ENCODE assay signal across 9 cellular contexts in genomic region chr1:52697795-52698674, GRCh38. TPM values are rescaled to one million over a fixed set of nuclear protein-coding genes. Genes with fewer than 3 reads are reported as not detected.
A peak's percentile ranks its signal among the peaks of the same experiment; 100 is the strongest.
DNase-seq lines count a peak whose midpoint lies in the region; ATAC-seq, FAIRE-seq and TF ChIP-seq lines count a peak whose summit lies in the region.
"Had no signal": no experiment of that assay in that cellular context is flagged by ENCODE, and none has a peak within 500 bp of the region (broad histone marks: within the 10 kb centered on the region; RNA-seq: fewer than 3 reads in every experiment).

Gene COA7, minus strand, starts transcription at chr1:52698347. Its CDS starts 21 bp downstream, at chr1:52698326.

- peak; percentile 46 for ATAC-seq in HG03108 (IDR thresholded peaks at IDR 0.05; ENCODE audit: unreplicated experiment)

- no peaks in the 10 kb centered on the region for H3K9me1 ChIP-seq in keratinocyte (ENCODE audit: control insufficient read depth, extremely low read depth, insufficient read depth, low read length)

- H3K9ac ChIP-seq in keratinocyte (ENCODE audit: control insufficient read depth, extremely low read depth, insufficient read depth, low read length): peak within 1 kb of the TSS; percentile 93

- H3K79me2 ChIP-seq in keratinocyte (ENCODE audit: control insufficient read depth, insufficient read depth, low read length): peaks cover 44% of the 10 kb centered on the region

- H3K27me3 ChIP-seq in keratinocyte (ENCODE audit: control insufficient read depth, extremely low read depth, insufficient read depth, low read length): no peaks in the 10 kb centered on the region

- peaks cover 1 to 4% of the 10 kb centered on the region in 2 experiments for H3K36me3 ChIP-seq in keratinocyte (ENCODE audit: control insufficient read depth in 2 of 2, extremely low read depth in 1 of 2, insufficient read depth in 2 of 2, low read length in 2 of 2)

- peaks cover 13% of the 10 kb centered on the region for H3K4me1 ChIP-seq in keratinocyte (ENCODE audit: control insufficient read depth, extremely low read depth, insufficient read depth, low read length)

- TF ChIP-seq CTCF in keratinocyte (optimal IDR thresholded peaks at IDR 0.05 in 1 of 3, IDR thresholded peaks at IDR 0.05 in 1 of 3, conservative IDR thresholded peaks at IDR 0.05 in 1 of 3; ENCODE audit: extremely low read depth in 1 of 3, insufficient read depth in 2 of 3, low read length in 3 of 3): no peak

- H3K4me2 ChIP-seq in keratinocyte (ENCODE audit: control insufficient read depth, extremely low read depth, insufficient read depth, low read depth, low read length): peak within 1 kb of the TSS; percentile 90

- no peaks in the 10 kb centered on the region for H4K20me1 ChIP-seq in keratinocyte (ENCODE audit: control insufficient read depth, extremely low read depth, insufficient read depth, low read length)

- H3K9me3 ChIP-seq in keratinocyte (ENCODE audit: control insufficient read depth, low read depth, low read length): no peaks in the 10 kb centered on the region

- DNase-seq in NCI-H1417 (lab: John Stamatoyannopoulos, UW): peak; percentile 87 to 94 (median 91)
- DNase-seq in NCI-H1417 treated with DMSO at 0.1 percent for 48 hours (lab: John Stamatoyannopoulos, UW): no peak
- DNase-seq in NCI-H345 treated with DMSO at 0.1 percent for 48 hours (lab: John Stamatoyannopoulos, UW; ENCODE audit: unreplicated experiment): peak; percentile 68
- DNase-seq in activated CD4-positive, CD25-positive, alpha-beta regulatory T cell treated with anti-CD3 and anti-CD28 coated beads, Interleukin-2, amount 50 U/mL, for 72 hours: peak; percentile 74
- peak; percentile 86 for DNase-seq in cerebellum (ENCODE audit: low spot score)
- no peak for DNase-seq in keratinocyte (ENCODE audit: low read depth, low spot score)
- DNase-seq in stimulated activated CD4-positive, alpha-beta T cell treated with anti-CD3 and anti-CD28 coated beads, Interleukin-12 subunit alpha, Interleukin-12 subunit beta, amount 100 ng/mL, for 4 hours: peak; percentile 76

- peak within 1 kb of the TSS; percentile 87 for H3K27ac ChIP-seq in keratinocyte (ENCODE audit: control insufficient read depth, insufficient read depth, low read length)

- no peak for FAIRE-seq in keratinocyte (lab: Jason Lieb, UNC)
- FAIRE-seq: A204.1 had no signal

- peak within 1 kb of the TSS; percentile 82 to 94 (median 93) for H3K4me3 ChIP-seq in keratinocyte (ENCODE audit: control insufficient read depth in 2 of 3, extremely low read depth in 1 of 3, insufficient read depth in 2 of 3, low read depth in 1 of 3, low read length in 3 of 3)

- H2AFZ ChIP-seq in keratinocyte (ENCODE audit: control insufficient read depth, low read length): peak within 1 kb of the TSS; percentile 99

- dilution Hi-C loops in keratinocyte (cut with MboI; ENCODE audit: extremely low pct_ligation_motif_present, low sequenced_read_pairs): no loop called here

RNA-seq across cellular contexts. Expression of gene COA7, which starts in this region (rescaled TPM):
- 14.6 TPM for total RNA-seq in cerebellum
- 22.6 to 27.4 TPM (median 23.5 TPM) in 3 replicates for polyA plus RNA-seq in keratinocyte
- 7.5 TPM for polyA plus RNA-seq in keratinocyte (2011; ENCODE audit: low read depth)
- 16.9 and 21.4 TPM in 2 replicates for polyA plus RNA-seq in keratinocyte (2011; cell fraction: cytosol; rRNA removed)
- 17.4 and 18.8 TPM in 2 replicates for polyA plus RNA-seq in keratinocyte (2011; cell fraction: nucleus; rRNA removed)
- 17.2 and 26.4 TPM in 2 replicates for polyA plus RNA-seq in keratinocyte (2012; ENCODE audit: low replicate concordance)
- polyA minus RNA-seq in keratinocyte: 18.8 to 33.8 TPM (median 33.1 TPM) in 3 replicates
- 14.4 TPM for polyA minus RNA-seq in keratinocyte (2011; cell fraction: cytosol; rRNA and poly(A)+ RNA removed)
- 6.5 and 13.7 TPM in 2 replicates for polyA minus RNA-seq in keratinocyte (2011; cell fraction: nucleus; rRNA and poly(A)+ RNA removed)

Comparison
In these comparisons a context has a peak if more than half of its experiments do, and no peak if none do; other contexts are left out.
1. DNase-seq: peak in NCI-H1417 (3 of 3), NCI-H345 treated with DMSO at 0.1 percent for 48 hours (single experiment), activated CD4-positive, CD25-positive, alpha-beta regulatory T cell treated with anti-CD3 and anti-CD28 coated beads, Interleukin-2, amount 50 U/mL, for 72 hours (single experiment), cerebellum (single experiment) and stimulated activated CD4-positive, alpha-beta T cell treated with anti-CD3 and anti-CD28 coated beads, Interleukin-12 subunit alpha, Interleukin-12 subunit beta, amount 100 ng/mL, for 4 hours (single experiment); none in NCI-H1417 treated with DMSO at 0.1 percent for 48 hours (single experiment) and keratinocyte (single experiment).